10 cellular contexts compared by ENCODE assay signal in the genomic region with DNA sequence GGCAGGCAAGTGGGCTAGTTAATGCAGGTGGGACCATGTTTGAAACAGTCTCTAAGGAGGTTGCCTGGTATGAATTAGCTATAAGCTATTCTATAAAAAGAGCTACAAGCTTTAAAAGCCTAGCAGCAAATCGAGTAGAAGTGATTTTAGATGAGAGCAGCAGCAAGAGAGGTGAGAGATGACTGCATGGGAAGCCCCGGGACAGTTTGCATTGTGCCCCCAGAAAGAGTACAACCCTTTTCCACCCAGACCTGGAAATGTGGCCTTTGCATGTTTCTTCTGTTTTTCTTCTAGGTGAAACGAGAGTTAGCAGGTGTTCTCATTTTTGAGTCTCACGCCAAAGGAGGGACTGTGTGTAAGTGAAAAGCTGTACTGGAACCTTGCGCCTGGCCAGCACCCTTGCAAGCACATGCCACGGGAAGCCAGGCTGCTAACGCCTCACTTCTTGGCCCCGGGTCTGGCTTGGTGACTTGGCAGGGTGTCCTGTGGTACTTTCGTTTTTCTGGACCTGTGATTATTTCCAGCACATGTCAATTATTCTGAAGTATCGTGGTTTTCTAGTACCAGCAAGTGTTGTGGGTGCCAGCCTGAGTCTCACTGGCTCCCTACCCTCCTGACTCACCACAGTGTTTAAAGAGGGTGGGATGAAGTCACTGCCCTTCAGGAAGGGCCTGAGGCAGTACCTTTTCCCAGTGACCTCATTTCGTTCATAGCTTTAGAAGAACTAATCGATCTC.
DNase-seq lines count a peak whose midpoint lies in the region; ATAC-seq and TF ChIP-seq lines count a peak whose summit lies in the region.
"Had no signal": no experiment of that assay in that cellular context is flagged by ENCODE, and none has a peak within 500 bp of the region (broad histone marks: within the 10 kb centered on the region; RNA-seq: fewer than 3 reads in every experiment).

No MANE protein-coding gene starts in this region.

- H3K9me3 ChIP-seq in tibial artery, result no peaks in the 10 kb centered on the region

- peak; percentile 37 to 46 for DNase-seq in activated T-cell treated with anti-CD3 and anti-CD28 coated beads, Interleukin-2, amount 50 U/mL, for 48 hours
- no peak for DNase-seq in activated T-cell treated with anti-CD3 and anti-CD28 coated beads, Interleukin-2, amount 50 U/mL, for 1 hour
- DNase-seq in RWPE1 (ENCODE audit: low spot score) (peak; percentile 95), left cardiac atrium (peak; percentile 26), tibial artery (peak in 1 of 2 donors; percentile 72), SKM-1 (lab: John Stamatoyannopoulos, UW; ENCODE audit: unreplicated experiment) (no peak)
- DNase-seq: activated effector memory CD4-positive, alpha-beta T cell treated with anti-CD3 and anti-CD28 coated beads, Interleukin-2, amount 50 U/mL, for 16 hours; CD4-positive, alpha-beta T cell had no signal

- intact Hi-C loops in left cardiac atrium (cut with DNase I) (no loop called here), tibial artery (cut with DNase I; ENCODE audit: low total_unique reads) (no loop called here)

- POLR2A ChIA-PET in RWPE1 (lab: Yijun Ruan, JAX; ENCODE audit: low non-redundant PET), result no interaction called here

- no peaks in the 10 kb centered on the region for H3K27me3 ChIP-seq in tibial artery

- H3K4me1 ChIP-seq in tibial artery, result peaks cover 0 to 18% (median 12%) of the 10 kb centered on the region in 4 donors

- TF ChIP-seq CTCF in RWPE1 (conservative IDR thresholded peaks at IDR 0.05; ENCODE audit: low read depth) (no peak), tibial artery (IDR thresholded peaks at IDR 0.05) (no peak)

- peak overlapping the region; percentile 65 for H3K27ac ChIP-seq in RWPE1
- peak overlapping the region in 1 of 2 donors; percentile 30 for H3K27ac ChIP-seq in tibial artery

- H3K4me3 ChIP-seq in tibial artery, result peak overlapping the region; percentile 24 to 28

- CTCF ChIA-PET in RWPE1 (lab: Yijun Ruan, JAX), result interaction anchor here (0.5 to 0.8 kb wide), 3 partner anchors 172 to 226 kb away, joined by 3 to 4 read pairs (median 3); no protein-coding TSS in a partner anchor

- ATAC-seq in left cardiac atrium (peak; percentile 68 to 94), HG03571 (IDR thresholded peaks at IDR 0.05; ENCODE audit: unreplicated experiment) (no peak), HG02571 (IDR thresholded peaks at IDR 0.05; ENCODE audit: unreplicated experiment) (no peak)

- no peaks in the 10 kb centered on the region for H3K36me3 ChIP-seq in tibial artery

Comparison
In these comparisons a context has a peak if more than half of its experiments do, and no peak if none do; other contexts are left out.
1. DNase-seq: peak in activated T-cell treated with anti-CD3 and anti-CD28 coated beads, Interleukin-2, amount 50 U/mL, for 48 hours (2 of 2), RWPE1 (single experiment) and left cardiac atrium (single experiment); none in activated T-cell treated with anti-CD3 and anti-CD28 coated beads, Interleukin-2, amount 50 U/mL, for 1 hour (single experiment) and SKM-1 (single experiment).
2. ATAC-seq: peak in left cardiac atrium (2 of 2); none in HG03571 (single experiment) and HG02571 (single experiment).